ENCODE assay signal across 29 cellular contexts in the genomic region with DNA sequence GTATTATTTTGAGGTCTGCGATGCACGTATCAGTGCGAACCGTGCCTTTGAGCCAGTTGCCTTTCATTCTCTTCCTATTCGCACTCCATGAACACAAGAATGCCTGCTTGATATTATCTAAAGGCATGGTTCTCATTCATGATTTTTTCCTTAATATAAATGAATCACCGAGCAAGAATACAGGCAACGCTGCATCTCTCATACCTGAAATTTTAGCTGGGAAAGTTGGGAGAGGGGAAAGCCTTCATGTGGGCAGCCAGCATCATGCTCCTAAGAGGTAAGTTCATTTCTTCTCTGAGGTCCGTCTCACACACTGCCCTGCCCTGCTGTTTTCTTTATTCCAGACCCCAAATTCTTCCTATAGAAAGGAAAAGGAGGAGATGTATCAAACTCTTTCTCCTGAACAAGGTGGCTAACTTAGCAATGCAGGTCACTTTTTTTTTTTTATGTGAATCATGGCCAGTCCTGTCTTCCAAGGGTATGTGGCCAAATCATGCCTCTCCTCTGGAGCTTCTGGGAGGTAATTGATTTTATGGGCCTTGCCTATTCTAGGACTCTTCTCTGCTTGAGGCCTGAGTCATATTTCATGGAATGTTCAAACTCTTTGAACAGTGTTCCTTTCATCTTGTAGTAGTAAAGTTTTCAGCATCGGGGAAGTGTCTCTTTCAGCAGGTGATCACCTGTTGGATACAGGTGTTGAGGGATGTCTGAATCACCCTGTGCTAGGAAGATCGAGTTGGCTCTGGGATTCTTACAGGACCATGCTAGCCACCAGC. TPM values are rescaled to one million over a fixed set of nuclear protein-coding genes. Genes with fewer than 3 reads are reported as not detected.
"Had no signal": no experiment of that assay in that cellular context is flagged by ENCODE, and none has a peak within 500 bp of the region (broad histone marks: within the 10 kb centered on the region; RNA-seq: fewer than 3 reads in every experiment).

No MANE protein-coding gene starts in this region.

- H3K4me3 ChIP-seq: esophagus muscularis mucosa, heart right ventricle, neural progenitor cell, psoas muscle, tibial nerve had no signal

- ATAC-seq: activated CD4-positive, alpha-beta T cell treated with anti-CD3 and anti-CD28 coated beads for 36 hours; activated naive CD8-positive, alpha-beta T cell treated with anti-CD3 and anti-CD28 coated beads, Interleukin-2, amount 50 U/mL, for 24 hours; activated T-cell treated with anti-CD3 and anti-CD28 coated beads, Interleukin-2, amount 50 U/mL, for 72 hours; heart right ventricle; left cardiac atrium; left ventricle myocardium superior; psoas muscle; stimulated activated effector memory CD8-positive, alpha-beta T cell treated with anti-CD3 and anti-CD28 coated beads, Interleukin-12 subunit alpha, Interleukin-12 subunit beta, amount 100 ng/mL, for 72 hours had no signal

- H3K36me3 ChIP-seq: esophagus muscularis mucosa, heart right ventricle, neural progenitor cell, tibial nerve had no signal

- H3K27me3 Mint-ChIP-seq: central memory CD8-positive, alpha-beta T cell had no signal

- DNase-seq: activated CD4-positive, alpha-beta T cell treated with anti-CD3 and anti-CD28 coated beads for 36 hours; activated CD4-positive, CD25-positive, alpha-beta regulatory T cell; activated effector memory CD4-positive, alpha-beta T cell treated with Interleukin-2 at 50 U/mL for 16 hours; activated naive CD4-positive, alpha-beta T cell treated with Interleukin-2 at 50 U/mL for 16 hours; activated naive CD8-positive, alpha-beta T cell treated with anti-CD3 and anti-CD28 coated beads, Interleukin-2, amount 50 U/mL, for 24 hours; activated T-cell treated with anti-CD3 and anti-CD28 coated beads for 4 hours; activated T-cell treated with anti-CD3 and anti-CD28 coated beads, Interleukin-2, amount 50 U/mL, for 72 hours; amygdala; endodermal cell; foreskin melanocyte; heart right ventricle; left cardiac atrium; left ventricle myocardium superior; mammary epithelial cell; naive B cell; occipital lobe; psoas muscle; sigmoid colon; small intestine; stimulated activated CD4-positive, alpha-beta T cell treated with anti-CD3 and anti-CD28 coated beads, Interleukin-4, amount 100 ng/mL, for 24 hours had no signal

- H3K27ac ChIP-seq: esophagus muscularis mucosa, heart right ventricle, neural progenitor cell, parathyroid adenoma, psoas muscle, sigmoid colon, tibial nerve had no signal

- H3K4me3 Mint-ChIP-seq: activated CD4-positive, alpha-beta T cell treated with anti-CD3 and anti-CD28 coated beads for 36 hours; activated naive CD8-positive, alpha-beta T cell treated with anti-CD3 and anti-CD28 coated beads, Interleukin-2, amount 50 U/mL, for 24 hours; activated T-cell treated with anti-CD3 and anti-CD28 coated beads, Interleukin-2, amount 50 U/mL, for 72 hours; central memory CD8-positive, alpha-beta T cell; dendritic cell treated with granulocyte-macrophage colony-stimulating factor and Interleukin-4, amounts not matched to agents 40 ng/mL and 50 ng/mL, for 4 days; endodermal cell; neural progenitor cell; stimulated activated effector memory CD8-positive, alpha-beta T cell treated with anti-CD3 and anti-CD28 coated beads, Interleukin-12 subunit alpha, Interleukin-12 subunit beta, amount 100 ng/mL, for 72 hours; stimulated activated naive CD8-positive, alpha-beta T cell treated with anti-CD3 and anti-CD28 coated beads, Interleukin-15, Interleukin-2, amounts not matched to agents 100 ng/mL and 50 ng/mL, for 24 hours had no signal

- H3K27me3 ChIP-seq: sigmoid colon, tibial nerve had no signal

- H3K36me3 Mint-ChIP-seq: naive B cell; stimulated activated effector memory CD8-positive, alpha-beta T cell treated with anti-CD3 and anti-CD28 coated beads, Interleukin-12 subunit alpha, Interleukin-12 subunit beta, amount 100 ng/mL, for 72 hours had no signal

- H3K9me3 Mint-ChIP-seq: activated naive CD8-positive, alpha-beta T cell treated with anti-CD3 and anti-CD28 coated beads, Interleukin-2, amount 50 U/mL, for 24 hours; activated T-cell treated with anti-CD3 and anti-CD28 coated beads, Interleukin-2, amount 50 U/mL, for 72 hours; central memory CD8-positive, alpha-beta T cell; dendritic cell treated with granulocyte-macrophage colony-stimulating factor and Interleukin-4, amounts not matched to agents 40 ng/mL and 50 ng/mL, for 4 days; endodermal cell; naive B cell; stimulated activated effector memory CD8-positive, alpha-beta T cell treated with anti-CD3 and anti-CD28 coated beads, Interleukin-12 subunit alpha, Interleukin-12 subunit beta, amount 100 ng/mL, for 72 hours; stimulated activated naive CD8-positive, alpha-beta T cell treated with anti-CD3 and anti-CD28 coated beads, Interleukin-15, Interleukin-2, amounts not matched to agents 100 ng/mL and 50 ng/mL, for 24 hours had no signal

- H3K4me1 ChIP-seq: parathyroid adenoma had no signal

- H3K9me3 ChIP-seq: esophagus muscularis mucosa, heart right ventricle, psoas muscle, sigmoid colon, tibial nerve had no signal

- H3K27ac Mint-ChIP-seq: activated CD4-positive, alpha-beta T cell treated with anti-CD3 and anti-CD28 coated beads for 36 hours; activated naive CD8-positive, alpha-beta T cell treated with anti-CD3 and anti-CD28 coated beads, Interleukin-2, amount 50 U/mL, for 24 hours; activated T-cell treated with anti-CD3 and anti-CD28 coated beads, Interleukin-2, amount 50 U/mL, for 72 hours; dendritic cell treated with granulocyte-macrophage colony-stimulating factor and Interleukin-4, amounts not matched to agents 40 ng/mL and 50 ng/mL, for 4 days; endodermal cell; naive B cell; neural progenitor cell; stimulated activated effector memory CD8-positive, alpha-beta T cell treated with anti-CD3 and anti-CD28 coated beads, Interleukin-12 subunit alpha, Interleukin-12 subunit beta, amount 100 ng/mL, for 72 hours; stimulated activated naive CD8-positive, alpha-beta T cell treated with anti-CD3 and anti-CD28 coated beads, Interleukin-15, Interleukin-2, amounts not matched to agents 100 ng/mL and 50 ng/mL, for 24 hours had no signal

RNA-seq across cellular contexts. Expression of a gene that starts 58.8 kb away (rescaled TPM):
- total RNA-seq: glomerular endothelial cell, heart right ventricle, left cardiac atrium, left ventricle myocardium superior, psoas muscle, tibial nerve had no signal
